ENCODE assay signal across 17 cellular contexts in the genomic region with DNA sequence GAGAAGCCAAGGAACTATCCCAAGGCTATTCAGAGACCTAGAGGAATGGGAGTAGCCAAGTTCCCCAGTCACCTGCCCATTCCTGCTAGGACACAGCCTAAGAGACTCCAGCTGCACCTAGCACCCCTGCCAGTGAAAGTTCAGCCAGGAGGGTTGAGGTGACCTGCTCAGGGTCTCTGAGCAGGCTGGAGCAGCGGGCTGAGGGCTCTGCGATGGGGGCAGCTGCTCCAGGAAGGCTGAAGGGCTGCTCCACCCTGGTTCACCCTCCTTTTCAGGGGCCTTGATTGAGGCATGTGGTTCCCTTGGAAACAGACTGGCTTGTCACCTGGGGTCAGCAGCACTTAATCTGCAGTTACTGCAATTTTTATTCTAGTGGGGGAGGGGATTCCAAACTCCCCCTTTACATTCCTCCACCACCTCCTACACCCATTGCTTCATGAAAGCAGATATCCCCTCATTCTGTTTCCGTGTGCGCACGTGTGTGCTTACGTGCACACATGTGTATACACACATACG.
DNase-seq lines count a peak whose midpoint lies in the region; ATAC-seq and TF ChIP-seq lines count a peak whose summit lies in the region.
"Had no signal": no experiment of that assay in that cellular context is flagged by ENCODE, and none has a peak within 500 bp of the region (broad histone marks: within the 10 kb centered on the region; RNA-seq: fewer than 3 reads in every experiment).

No MANE protein-coding gene starts in this region.

- H3K27me3 Mint-ChIP-seq in activated CD8-positive, alpha-beta T cell treated with anti-CD3 and anti-CD28 coated beads, Interleukin-2, amount 10 ng/mL, durations not matched to agents 7 days and 5 days (ENCODE audit: low read depth): peaks cover 21% of the 10 kb centered on the region
- H3K27me3 Mint-ChIP-seq in activated CD8-positive, alpha-beta T cell treated with anti-CD3 and anti-CD28 coated beads for 36 hours: peaks cover 23% of the 10 kb centered on the region

- CTCF ChIA-PET in activated CD8-positive, alpha-beta T cell treated with anti-CD3 and anti-CD28 coated beads, Interleukin-2, amount 10 ng/mL, durations not matched to agents 7 days and 5 days (lab: Charles Lee): no interaction called here
- CTCF ChIA-PET in activated CD8-positive, alpha-beta T cell treated with anti-CD3 and anti-CD28 coated beads for 36 hours (lab: Charles Lee): no interaction called here
- CTCF ChIA-PET in HEK293T (lab: Yijun Ruan, JAX): interaction anchor here (1.2 kb wide), 1 partner anchor 82 kb away, joined by 3 read pairs; no protein-coding TSS in a partner anchor

- H3K4me3 Mint-ChIP-seq in activated CD8-positive, alpha-beta T cell treated with anti-CD3 and anti-CD28 coated beads, Interleukin-2, amount 10 ng/mL, durations not matched to agents 7 days and 5 days: no peak overlapping the region
- no peak overlapping the region for H3K4me3 Mint-ChIP-seq in activated CD8-positive, alpha-beta T cell treated with anti-CD3 and anti-CD28 coated beads for 36 hours

- ATAC-seq in activated CD8-positive, alpha-beta T cell treated with anti-CD3 and anti-CD28 coated beads, Interleukin-2, amount 10 ng/mL, durations not matched to agents 7 days and 5 days: no peak
- ATAC-seq in activated CD8-positive, alpha-beta T cell treated with anti-CD3 and anti-CD28 coated beads for 36 hours: no peak
- ATAC-seq in GM18498 (IDR thresholded peaks at IDR 0.05; ENCODE audit: unreplicated experiment): no peak
- ATAC-seq: A549, SK-N-SH treated with all-trans-retinoic acid at 6 μM for 48 hours had no signal

- H3K36me3 Mint-ChIP-seq in activated CD8-positive, alpha-beta T cell treated with anti-CD3 and anti-CD28 coated beads, Interleukin-2, amount 10 ng/mL, durations not matched to agents 7 days and 5 days (ENCODE audit: low read depth): no peaks in the 10 kb centered on the region
- H3K36me3 Mint-ChIP-seq in activated CD8-positive, alpha-beta T cell treated with anti-CD3 and anti-CD28 coated beads for 36 hours (ENCODE audit: low read depth): no peaks in the 10 kb centered on the region

- intact Hi-C loops in activated CD8-positive, alpha-beta T cell treated with anti-CD3 and anti-CD28 coated beads for 36 hours (cut with micrococcal nuclease): no loop called here

- H3K9me3 Mint-ChIP-seq in activated CD8-positive, alpha-beta T cell treated with anti-CD3 and anti-CD28 coated beads, Interleukin-2, amount 10 ng/mL, durations not matched to agents 7 days and 5 days (ENCODE audit: insufficient read depth): no peaks in the 10 kb centered on the region
- no peaks in the 10 kb centered on the region for H3K9me3 Mint-ChIP-seq in activated CD8-positive, alpha-beta T cell treated with anti-CD3 and anti-CD28 coated beads for 36 hours

- POLR2A ChIA-PET in activated CD8-positive, alpha-beta T cell treated with anti-CD3 and anti-CD28 coated beads, Interleukin-2, amount 10 ng/mL, durations not matched to agents 7 days and 5 days (lab: Charles Lee): no interaction called here
- POLR2A ChIA-PET in activated CD8-positive, alpha-beta T cell treated with anti-CD3 and anti-CD28 coated beads for 36 hours (lab: Charles Lee): no interaction called here
- POLR2A ChIA-PET in HEK293T (lab: Yijun Ruan, JAX): no interaction called here

- H3K4me1 Mint-ChIP-seq in activated CD8-positive, alpha-beta T cell treated with anti-CD3 and anti-CD28 coated beads, Interleukin-2, amount 10 ng/mL, durations not matched to agents 7 days and 5 days (ENCODE audit: low read depth): peaks cover 9% of the 10 kb centered on the region
- H3K4me1 Mint-ChIP-seq in activated CD8-positive, alpha-beta T cell treated with anti-CD3 and anti-CD28 coated beads for 36 hours (ENCODE audit: low read depth): peaks cover 8% of the 10 kb centered on the region

- H3K27ac Mint-ChIP-seq in activated CD8-positive, alpha-beta T cell treated with anti-CD3 and anti-CD28 coated beads, Interleukin-2, amount 10 ng/mL, durations not matched to agents 7 days and 5 days: no peak overlapping the region
- H3K27ac Mint-ChIP-seq in activated CD8-positive, alpha-beta T cell treated with anti-CD3 and anti-CD28 coated beads for 36 hours: no peak overlapping the region

- no peak for TF ChIP-seq CTCF in activated CD8-positive, alpha-beta T cell treated with anti-CD3 and anti-CD28 coated beads for 36 hours (IDR thresholded peaks at IDR 0.05)

- peak; percentile 9 for DNase-seq in activated CD8-positive, alpha-beta T cell treated with anti-CD3 and anti-CD28 coated beads, Interleukin-2, amount 10 ng/mL, durations not matched to agents 7 days and 5 days
- DNase-seq in activated CD8-positive, alpha-beta T cell treated with anti-CD3 and anti-CD28 coated beads for 36 hours: no peak
- DNase-seq in HEK293T (ENCODE audit: extremely low spot score) (peak; percentile 4), islet precursor cell (peak; percentile 35), retina (peak; percentile 51), KG1 (lab: John Stamatoyannopoulos, UW) (no peak), DMS114 treated with DMSO at 0.1 percent for 48 hours (lab: John Stamatoyannopoulos, UW; ENCODE audit: unreplicated experiment) (no peak)
- DNase-seq: C1 segment of cervical spinal cord, DND-41, GOT3, NCI-H2029, NCI-H510A treated with DMSO at 0.1 percent for 48 hours, OCI-M1, SHP77 treated with DMSO at 0.1 percent for 48 hours had no signal

TF ChIP-seq in HEK293T, 16 proteins besides CTCF, POLR2A, EP300 and RAD21:
- TF ChIP-seq FOXK2 (IDR thresholded peaks at IDR 0.05) (no peak), FOXA1 (IDR thresholded peaks at IDR 0.05) (no peak), NFRKB (IDR thresholded peaks at IDR 0.05) (no peak), CTBP1 (IDR thresholded peaks at IDR 0.05; ENCODE audit: borderline replicate concordance) (no peak), FOXM1 (IDR thresholded peaks at IDR 0.05; ENCODE audit: borderline replicate concordance) (no peak), L3MBTL2 (conservative IDR thresholded peaks at IDR 0.05) (no peak), TARDBP (IDR thresholded peaks at IDR 0.05) (no peak)
TF ChIP-seq in HEK293T: peak in this region for 0.

Comparison
In these comparisons a context has a peak if more than half of its experiments do, and no peak if none do; other contexts are left out.
1. DNase-seq: peak in activated CD8-positive, alpha-beta T cell treated with anti-CD3 and anti-CD28 coated beads, Interleukin-2, amount 10 ng/mL, durations not matched to agents 7 days and 5 days (single experiment), HEK293T (single experiment), islet precursor cell (single experiment) and retina (single experiment); none in activated CD8-positive, alpha-beta T cell treated with anti-CD3 and anti-CD28 coated beads for 36 hours (single experiment), KG1 (single experiment) and DMS114 treated with DMSO at 0.1 percent for 48 hours (single experiment).